16 cellular contexts compared by ENCODE assay signal in the genomic region with DNA sequence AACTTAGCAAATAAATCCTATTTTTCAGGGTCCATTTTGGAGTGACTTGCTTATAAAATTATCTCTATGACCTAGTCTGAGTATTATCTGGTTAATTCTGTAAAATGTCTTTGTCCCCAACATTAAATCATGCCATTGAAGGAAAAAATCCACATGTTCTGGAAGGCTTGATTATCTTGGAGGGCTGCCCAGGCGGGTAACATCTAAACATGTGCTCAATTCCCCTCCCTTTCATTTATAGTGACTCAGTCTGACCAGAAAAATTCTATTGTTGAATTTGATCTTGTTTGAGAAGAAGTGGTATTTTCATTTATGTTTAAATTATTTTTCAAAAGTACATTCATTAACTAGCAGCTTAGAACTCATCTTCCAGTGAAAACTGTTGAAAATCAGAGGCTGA. TPM values are rescaled to one million over a fixed set of nuclear protein-coding genes. Genes with fewer than 3 reads are reported as not detected.
DNase-seq lines count a peak whose midpoint lies in the region; ATAC-seq and TF ChIP-seq lines count a peak whose summit lies in the region.
"Had no signal": no experiment of that assay in that cellular context is flagged by ENCODE, and none has a peak within 500 bp of the region (broad histone marks: within the 10 kb centered on the region; RNA-seq: fewer than 3 reads in every experiment).

No MANE protein-coding gene starts in this region.

- peak; percentile 35 for DNase-seq in EH (ENCODE audit: low read depth)
- peak; percentile 14 for DNase-seq in M059J (ENCODE audit: low read depth)
- peak; percentile 30 for DNase-seq in brain microvascular endothelial cell
- DNase-seq in fibroblast of the aortic adventitia (ENCODE audit: low read depth), result peak; percentile 48
- no peak for DNase-seq in SW 1271 (lab: John Stamatoyannopoulos, UW)
- DNase-seq: CD4-positive, alpha-beta memory T cell; GM23248; NCI-H1417; NCI-H2029; NCI-H526; PC-3 had no signal

- in situ Hi-C loops in brain microvascular endothelial cell (cut with HindIII; ENCODE audit: low pct_ligation_motif_present, low sequenced_read_pairs), result no loop called here

- ATAC-seq in HG02642 (IDR thresholded peaks at IDR 0.05; ENCODE audit: poor library complexity, unreplicated experiment), result no peak
- no peak for ATAC-seq in HG02623 (IDR thresholded peaks at IDR 0.05; ENCODE audit: unreplicated experiment)
- ATAC-seq: PC-3, SK-N-SH treated with all-trans-retinoic acid at 6 μM for 48 hours had no signal

- no peak overlapping the region for H3K4me3 ChIP-seq in brain microvascular endothelial cell (ENCODE audit: low read depth, low read length)
- no peak overlapping the region for H3K4me3 ChIP-seq in fibroblast of the aortic adventitia (ENCODE audit: low read depth, low read length)
- H3K4me3 ChIP-seq: GM23248 had no signal

- no peak overlapping the region for H3K27ac ChIP-seq in brain microvascular endothelial cell
- H3K27ac ChIP-seq: GM23248, HL-60, KMS-11 had no signal

- no peaks in the 10 kb centered on the region for H3K27me3 ChIP-seq in brain microvascular endothelial cell (replicated peaks)

- no peak for TF ChIP-seq CTCF in brain microvascular endothelial cell (IDR thresholded peaks at IDR 0.05; ENCODE audit: low read depth, low read length, missing control alignments)
- no peak for TF ChIP-seq CTCF in fibroblast of the aortic adventitia (IDR thresholded peaks at IDR 0.05; ENCODE audit: insufficient read depth, low read length)

- no peaks in the 10 kb centered on the region for H3K36me3 ChIP-seq in brain microvascular endothelial cell (replicated peaks)

RNA-seq across cellular contexts. Expression of a gene that starts 55.4 kb away (rescaled TPM):
- 8.7 and 10.3 TPM in 2 replicates for total RNA-seq in M059J (2014; rRNA removed; shearing (Covaris generic))
- 10.0 and 18.2 TPM in 2 replicates for total RNA-seq in fibroblast of the aortic adventitia (ENCODE audit: low replicate concordance)

Comparison
In these comparisons a context has a peak if more than half of its experiments do, and no peak if none do; other contexts are left out.
1. DNase-seq: peak in EH (single experiment), M059J (single experiment), brain microvascular endothelial cell (single experiment) and fibroblast of the aortic adventitia (single experiment); none in SW 1271 (0 of 2).